In genomic region chr12:46442239-46442638, GRCh38 we compare ENCODE assay signal across 17 cellular contexts.
A peak's percentile ranks its signal among the peaks of the same experiment; 100 is the strongest.
DNase-seq lines count a peak whose midpoint lies in the region; ATAC-seq, FAIRE-seq and TF ChIP-seq lines count a peak whose summit lies in the region.
"Had no signal": no experiment of that assay in that cellular context is flagged by ENCODE, and none has a peak within 500 bp of the region (broad histone marks: within the 10 kb centered on the region; RNA-seq: fewer than 3 reads in every experiment).

No MANE protein-coding gene starts in this region.

- DNase-seq in A549 (ENCODE audit: low read depth in 1 of 2, low spot score in 1 of 2) (no peak), HT1080 (ENCODE audit: low read depth) (peak; percentile 79), K562 (ENCODE audit: extremely low read depth in 1 of 4, low spot score in 3 of 4) (no peak), hepatic stellate cell (ENCODE audit: low spot score) (peak; percentile 23), amniotic stem cell (lab: John Stamatoyannopoulos, UW) (no peak), erythroblast (lab: John Stamatoyannopoulos, UW) (no peak)
- DNase-seq in activated naive CD4-positive, alpha-beta T cell treated with anti-CD3 and anti-CD28 coated beads, Interleukin-2, amount 50 U/mL, for 16 hours = no peak
- DNase-seq in activated CD4-positive, alpha-beta memory T cell treated with anti-CD3 and anti-CD28 coated beads for 36 hours = no peak
- DNase-seq: activated CD8-positive, alpha-beta memory T cell treated with anti-CD3 and anti-CD28 coated beads, Interleukin-2, amount 50 U/mL, for 4 hours; heart right ventricle; NCI-H1930; nucleus accumbens had no signal

- no peaks in the 10 kb centered on the region for H3K9me1 ChIP-seq in K562 (ENCODE audit: control insufficient read depth, insufficient read depth, low read length)

- POLR2A ChIA-PET in A549 (lab: Yijun Ruan, JAX) (no interaction called here), K562 (lab: Yijun Ruan, JAX) (interaction anchor here (1.5 kb wide), 1 partner anchor 14 kb away, joined by 8 read pairs; no protein-coding TSS in a partner anchor)
- POLR2A ChIA-PET in activated CD4-positive, alpha-beta memory T cell treated with anti-CD3 and anti-CD28 coated beads for 36 hours (lab: Charles Lee) = no interaction called here

- intact Hi-C loops in K562 (cut with micrococcal nuclease) = no loop called here
- intact Hi-C loops in activated CD4-positive, alpha-beta memory T cell treated with anti-CD3 and anti-CD28 coated beads for 36 hours (cut with micrococcal nuclease) = no loop called here

- TF ChIP-seq EP300 in A549 (IDR thresholded peaks at IDR 0.05) (no peak), K562 (IDR thresholded peaks at IDR 0.05; ENCODE audit: low read length) (no peak)

- H3K4me3 ChIP-seq in A549 (no peak overlapping the region), K562 (no peak overlapping the region)
- H3K4me3 ChIP-seq: heart right ventricle had no signal

- TF ChIP-seq RAD21 in A549 (conservative IDR thresholded peaks at IDR 0.05 in 1 of 2, IDR thresholded peaks at IDR 0.05 in 1 of 2) (no peak), K562 (CRISPR knock-in tag; conservative IDR thresholded peaks at IDR 0.05 in 1 of 2, IDR thresholded peaks at IDR 0.05 in 1 of 2) (no peak)

- WGBS in A549 (ENCODE audit: missing lambda C conversion rate) = 75% methylated on average over 3 of the region's 3 CpGs
- WGBS in K562 (ENCODE audit: insufficient coverage, low coverage, missing lambda C conversion rate) = 30% methylated on average over 3 of the region's 3 CpGs

- H3K36me3 ChIP-seq in K562 (ENCODE audit: control insufficient read depth, insufficient read depth, low read length) = no peaks in the 10 kb centered on the region
- H3K36me3 ChIP-seq: heart right ventricle had no signal

- FAIRE-seq in A549 (lab: Jason Lieb, UNC) (no peak), K562 (lab: Jason Lieb, UNC) (no peak)

- H3K27ac Mint-ChIP-seq in activated CD4-positive, alpha-beta memory T cell treated with anti-CD3 and anti-CD28 coated beads for 36 hours = no peak overlapping the region
- H3K27ac Mint-ChIP-seq: activated naive CD8-positive, alpha-beta T cell; dendritic cell treated with granulocyte-macrophage colony-stimulating factor and Interleukin-4, amounts not matched to agents 40 ng/mL and 50 ng/mL, for 4 days; type B pancreatic cell had no signal

- H3K79me2 ChIP-seq in K562 (ENCODE audit: control insufficient read depth, insufficient read depth, low read length) = no peaks in the 10 kb centered on the region

- no peak overlapping the region for H3K9ac ChIP-seq in K562 (ENCODE audit: insufficient read depth in 1 of 2, low read depth in 2 of 2, low read length in 2 of 2)
- H3K9ac ChIP-seq: KMS-11 had no signal

- H3K27ac ChIP-seq in A549 (peak overlapping the region; percentile 10 to 37; a peak in 4 of 6 replicates), K562 (ENCODE audit: extremely low read depth, low read depth, low read length) (no peak overlapping the region)
- H3K27ac ChIP-seq: heart right ventricle, KMS-11, VCaP had no signal

- no peaks in the 10 kb centered on the region for H3K27me3 ChIP-seq in K562 (ENCODE audit: control insufficient read depth in 2 of 2, insufficient read depth in 2 of 2, low read length in 2 of 2)
- H3K27me3 ChIP-seq: heart right ventricle had no signal

- peak in 1 of 2 experiments; percentile 57; a peak in 3 of 6 replicates for ATAC-seq in A549
- peak; percentile 62 for ATAC-seq in K562
- ATAC-seq: heart right ventricle had no signal

- H3K27me3 Mint-ChIP-seq in activated CD4-positive, alpha-beta memory T cell treated with anti-CD3 and anti-CD28 coated beads for 36 hours = no peaks in the 10 kb centered on the region
- H3K27me3 Mint-ChIP-seq: activated naive CD8-positive, alpha-beta T cell; dendritic cell treated with granulocyte-macrophage colony-stimulating factor and Interleukin-4, amounts not matched to agents 40 ng/mL and 50 ng/mL, for 4 days; type B pancreatic cell had no signal

- no peaks in the 10 kb centered on the region for H4K20me1 ChIP-seq in K562 (replicated peaks; ENCODE audit: control insufficient read depth, insufficient read depth, low read length)

- no peaks in the 10 kb centered on the region for H3K9me3 Mint-ChIP-seq in activated CD4-positive, alpha-beta memory T cell treated with anti-CD3 and anti-CD28 coated beads for 36 hours
- H3K9me3 Mint-ChIP-seq: dendritic cell treated with granulocyte-macrophage colony-stimulating factor and Interleukin-4, amounts not matched to agents 40 ng/mL and 50 ng/mL, for 4 days; type B pancreatic cell had no signal

- H3K4me1 Mint-ChIP-seq in activated CD4-positive, alpha-beta memory T cell treated with anti-CD3 and anti-CD28 coated beads for 36 hours (ENCODE audit: low read depth) = peaks cover 5% of the 10 kb centered on the region

- in situ Hi-C loops in K562 (cut with MboI) = no loop called here

- H3K36me3 Mint-ChIP-seq in activated CD4-positive, alpha-beta memory T cell treated with anti-CD3 and anti-CD28 coated beads for 36 hours = no peaks in the 10 kb centered on the region
- H3K36me3 Mint-ChIP-seq: activated naive CD8-positive, alpha-beta T cell; type B pancreatic cell had no signal

- H2AFZ ChIP-seq in K562 (ENCODE audit: low read depth, low read length) = no peak overlapping the region

- TF ChIP-seq CTCF in A549 (IDR thresholded peaks at IDR 0.05) (no peak), K562 (IDR thresholded peaks at IDR 0.05 in 2 of 3, conservative IDR thresholded peaks at IDR 0.05 in 1 of 3; ENCODE audit: insufficient read depth in 2 of 3, low read depth in 1 of 3, low read length in 3 of 3) (no peak)

- H3K4me2 ChIP-seq in A549 = 0 out of 3 replicates have a peak overlapping the region, but pooled peaks have one; percentile 20
- H3K4me2 ChIP-seq in K562 (ENCODE audit: insufficient read depth, low read length) = no peak overlapping the region
- H3K4me2 ChIP-seq: KMS-11 had no signal

- H3K4me1 ChIP-seq in A549 (peaks cover 50% of the 10 kb centered on the region), K562 (replicated peaks in 1 of 2; ENCODE audit: control insufficient read depth in 2 of 2, insufficient read depth in 2 of 2, low read length in 2 of 2) (peaks cover 0 to 4% of the 10 kb centered on the region in 2 experiments; a peak in 2 of 5 replicates)

- no peak overlapping the region for H3K4me3 Mint-ChIP-seq in activated CD4-positive, alpha-beta memory T cell treated with anti-CD3 and anti-CD28 coated beads for 36 hours
- H3K4me3 Mint-ChIP-seq: activated naive CD8-positive, alpha-beta T cell; dendritic cell treated with granulocyte-macrophage colony-stimulating factor and Interleukin-4, amounts not matched to agents 40 ng/mL and 50 ng/mL, for 4 days; type B pancreatic cell had no signal

- no peak for TF ChIP-seq POLR2A in A549 (IDR thresholded peaks at IDR 0.05; ENCODE audit: low read length)
- no peak for TF ChIP-seq POLR2A in K562 (conservative IDR thresholded peaks at IDR 0.05)
- no peak for TF ChIP-seq POLR2A in erythroblast (IDR thresholded peaks at IDR 0.05; ENCODE audit: low read length)

- H3K9me3 ChIP-seq in A549 (no peaks in the 10 kb centered on the region), K562 (replicated peaks; ENCODE audit: control insufficient read depth, insufficient read depth, low read depth, low read length) (no peaks in the 10 kb centered on the region)
- H3K9me3 ChIP-seq: heart right ventricle had no signal

- no TSS peak for BruUV-seq in K562 (replicated peaks; lab: Mats Ljungman, UMichigan)

- CTCF ChIA-PET in A549 (lab: Yijun Ruan, JAX) (interaction anchor here (1.3 to 2.1 kb wide), 2 partner anchors 11 to 235 kb away, joined by 3 to 6 read pairs; no protein-coding TSS in a partner anchor), K562 (lab: Yijun Ruan, JAX; ENCODE audit: low intra/inter-chr PET ratio) (no interaction called here)
- CTCF ChIA-PET in activated CD4-positive, alpha-beta memory T cell treated with anti-CD3 and anti-CD28 coated beads for 36 hours (lab: Charles Lee) = interaction anchor here (0.7 kb wide), 1 partner anchor 221 kb away, joined by 3 read pairs; no protein-coding TSS in a partner anchor

TF ChIP-seq in A549, 52 proteins besides CTCF, POLR2A, EP300 and RAD21 (continues in another document):
- TF ChIP-seq RARB (CRISPR knock-in tag; IDR thresholded peaks at IDR 0.05) = no peak
- no peak for TF ChIP-seq ZC3H11A (IDR thresholded peaks at IDR 0.05)
- TF ChIP-seq FOSB (CRISPR knock-in tag; IDR thresholded peaks at IDR 0.05) = no peak
- TF ChIP-seq MAX (IDR thresholded peaks at IDR 0.05) = no peak
- TF ChIP-seq SREBF2 (IDR thresholded peaks at IDR 0.05) = no peak
- no peak for TF ChIP-seq NFE2L2 (conservative IDR thresholded peaks at IDR 0.05; ENCODE audit: low read length)
- TF ChIP-seq BHLHE40 (IDR thresholded peaks at IDR 0.05; ENCODE audit: low read depth, low read length) = no peak

TF ChIP-seq in K562, 482 proteins besides CTCF, POLR2A, EP300 and RAD21 (continues in another document):
- peak; percentile 49; the same call in 1 of the 2 replicates for TF ChIP-seq PKNOX1 (IDR thresholded peaks at IDR 0.05)

Comparison
In these comparisons a context has a peak if more than half of its experiments do, and no peak if none do; other contexts are left out.
1. DNase-seq: peak in HT1080 (single experiment) and hepatic stellate cell (single experiment); none in A549 (0 of 2), K562 (0 of 4), activated naive CD4-positive, alpha-beta T cell treated with anti-CD3 and anti-CD28 coated beads, Interleukin-2, amount 50 U/mL, for 16 hours (single experiment), amniotic stem cell (single experiment), activated CD4-positive, alpha-beta memory T cell treated with anti-CD3 and anti-CD28 coated beads for 36 hours (single experiment) and erythroblast (0 of 2).